17 cellular contexts compared by ENCODE assay signal in the genomic region with DNA sequence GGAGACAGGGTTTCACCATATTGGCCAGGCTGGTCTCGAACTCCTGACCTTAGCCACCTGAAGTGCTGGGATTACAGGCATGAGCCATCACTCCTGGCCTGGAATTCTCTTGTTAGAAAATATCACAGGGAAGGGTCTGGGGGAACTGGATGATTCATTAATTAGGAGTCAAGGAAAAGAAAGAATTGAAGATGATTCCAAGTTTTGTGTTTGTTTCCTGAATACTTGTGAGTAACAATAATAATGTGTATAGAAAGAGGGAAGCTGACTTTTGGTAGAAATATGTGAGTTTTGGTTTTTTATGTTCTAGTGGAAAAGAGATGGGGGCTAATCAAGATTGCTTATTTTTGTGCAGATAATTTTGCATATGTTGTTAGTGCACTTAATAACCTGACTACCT.
"Had no signal": no experiment of that assay in that cellular context is flagged by ENCODE, and none has a peak within 500 bp of the region (broad histone marks: within the 10 kb centered on the region; RNA-seq: fewer than 3 reads in every experiment).

No MANE protein-coding gene starts in this region.

- H3K4me1 ChIP-seq: foreskin keratinocyte, parathyroid adenoma, spleen, thyroid gland had no signal

- H3K4me1 Mint-ChIP-seq: central memory CD8-positive, alpha-beta T cell; naive thymus-derived CD8-positive, alpha-beta T cell; stimulated activated naive B cell treated with anti-CD40 and anti-IgM and Interleukin-4, amounts not matched to agents 10 μg/mL and 1 μg/mL and 100 μg/mL, for 72 hours; WTC11 had no signal

- H3K27me3 ChIP-seq: foreskin keratinocyte, spleen, thyroid gland had no signal

- H2AFZ ChIP-seq: parathyroid adenoma had no signal

- H3K27ac Mint-ChIP-seq: activated CD4-positive, alpha-beta memory T cell treated with anti-CD3 and anti-CD28 coated beads for 36 hours; activated naive CD8-positive, alpha-beta T cell; naive thymus-derived CD8-positive, alpha-beta T cell; stimulated activated naive B cell treated with anti-CD40 and anti-IgM and Interleukin-4, amounts not matched to agents 10 μg/mL and 1 μg/mL and 100 μg/mL, for 72 hours; T-helper 2 cell treated with Interferon-gamma antibody and Interleukin-4, amounts not matched to agents 5 μg/mL and 100 μg/mL, for 36 hours; WTC11 had no signal

- ATAC-seq: left cardiac atrium; naive thymus-derived CD8-positive, alpha-beta T cell; sciatic nerve; stimulated activated naive B cell treated with anti-CD40 and anti-IgM and Interleukin-4, amounts not matched to agents 10 μg/mL and 1 μg/mL and 100 μg/mL, for 72 hours; WTC11 had no signal

- H3K27ac ChIP-seq: foreskin keratinocyte, parathyroid adenoma, spleen, thyroid gland had no signal

- H3K9me3 ChIP-seq: thyroid gland had no signal

- H3K4me3 Mint-ChIP-seq: activated CD4-positive, alpha-beta memory T cell treated with anti-CD3 and anti-CD28 coated beads for 36 hours; activated naive CD8-positive, alpha-beta T cell; central memory CD8-positive, alpha-beta T cell; naive thymus-derived CD8-positive, alpha-beta T cell; stimulated activated naive B cell treated with anti-CD40 and anti-IgM and Interleukin-4, amounts not matched to agents 10 μg/mL and 1 μg/mL and 100 μg/mL, for 72 hours; T-helper 2 cell treated with Interferon-gamma antibody and Interleukin-4, amounts not matched to agents 5 μg/mL and 100 μg/mL, for 36 hours; WTC11 had no signal

- H3K79me2 ChIP-seq: parathyroid adenoma had no signal

- H3K4me3 ChIP-seq: spleen, thyroid gland had no signal

- H3K9ac ChIP-seq: parathyroid adenoma had no signal

- DNase-seq: activated CD4-positive, alpha-beta memory T cell treated with anti-CD3 and anti-CD28 coated beads for 36 hours; activated CD4-positive, alpha-beta T cell treated with anti-CD3 and anti-CD28 coated beads for 4 hours; activated T-cell treated with anti-CD3 and anti-CD28 coated beads for 4 hours; effector memory CD4-positive, alpha-beta T cell; hippocampal formation; left cardiac atrium; naive thymus-derived CD8-positive, alpha-beta T cell; spleen; stimulated activated naive B cell treated with anti-CD40 and anti-IgM and Interleukin-4, amounts not matched to agents 10 μg/mL and 1 μg/mL and 100 μg/mL, for 72 hours had no signal

- H3K36me3 ChIP-seq: spleen, thyroid gland had no signal

- H3K36me3 Mint-ChIP-seq: activated CD4-positive, alpha-beta memory T cell treated with anti-CD3 and anti-CD28 coated beads for 36 hours; activated naive CD8-positive, alpha-beta T cell had no signal

- H3K27me3 Mint-ChIP-seq: activated CD4-positive, alpha-beta memory T cell treated with anti-CD3 and anti-CD28 coated beads for 36 hours; central memory CD8-positive, alpha-beta T cell; naive thymus-derived CD8-positive, alpha-beta T cell; stimulated activated naive B cell treated with anti-CD40 and anti-IgM and Interleukin-4, amounts not matched to agents 10 μg/mL and 1 μg/mL and 100 μg/mL, for 72 hours had no signal
